ENCODE assay signal across 25 cellular contexts in genomic region chr14:79253576-79253975, GRCh38.
A peak's percentile ranks its signal among the peaks of the same experiment; 100 is the strongest.
DNase-seq lines count a peak whose midpoint lies in the region; ATAC-seq, FAIRE-seq and TF ChIP-seq lines count a peak whose summit lies in the region.
"Had no signal": no experiment of that assay in that cellular context is flagged by ENCODE, and none has a peak within 500 bp of the region (broad histone marks: within the 10 kb centered on the region; RNA-seq: fewer than 3 reads in every experiment).

No MANE protein-coding gene starts in this region.

- peaks cover 19% of the 10 kb centered on the region for H3K4me1 Mint-ChIP-seq in astrocyte (ENCODE audit: low read depth, unreplicated experiment)
- H3K4me1 Mint-ChIP-seq: B cell had no signal

- H3K9me2 ChIP-seq in OCI-LY7 (ENCODE audit: insufficient read depth, low read length), result no peaks in the 10 kb centered on the region

- H3K9me3 Mint-ChIP-seq in astrocyte (ENCODE audit: unreplicated experiment), result peaks cover 2% of the 10 kb centered on the region
- H3K9me3 Mint-ChIP-seq: CD8-positive, alpha-beta T cell had no signal

- H3K4me1 ChIP-seq in astrocyte (ENCODE audit: insufficient read depth, low read length), result peaks cover 11% of the 10 kb centered on the region
- H3K4me1 ChIP-seq in OCI-LY7 (ENCODE audit: insufficient read depth, low read length, poor library complexity, severe bottlenecking), result no peaks in the 10 kb centered on the region
- H3K4me1 ChIP-seq: A549, BLaER1 had no signal

- H3K4me3 ChIP-seq in astrocyte (ENCODE audit: insufficient read depth, low read depth, low read length), result no peak overlapping the region
- H3K4me3 ChIP-seq in OCI-LY7 (ENCODE audit: low read depth, low read length, poor library complexity, severe bottlenecking), result no peak overlapping the region
- H3K4me3 ChIP-seq: A549, BLaER1, GM12878, GM23248 had no signal

- H3K27ac Mint-ChIP-seq in astrocyte (ENCODE audit: unreplicated experiment), result peak overlapping the region; percentile 91
- H3K27ac Mint-ChIP-seq: B cell; CD4-positive, CD25-positive, alpha-beta regulatory T cell; CD8-positive, alpha-beta T cell had no signal

- H3K9ac ChIP-seq in astrocyte (ENCODE audit: low read length), result no peak overlapping the region
- H3K9ac ChIP-seq: BLaER1, GM23248 had no signal

- DNase-seq in EL, result peak; percentile 2
- no peak for DNase-seq in astrocyte (ENCODE audit: low read depth)
- DNase-seq in head of caudate nucleus, result peak in 31 of 42 donors; percentile 2 to 65 (median 30)
- DNase-seq in putamen (ENCODE audit: low spot score), result peak; percentile 39
- DNase-seq in AML-193 (lab: John Stamatoyannopoulos, UW), result no peak
- DNase-seq in OCI-LY7 (ENCODE audit: low spot score), result no peak
- no peak for DNase-seq in RWPE1 (ENCODE audit: low spot score)
- DNase-seq: 8988T; ACHN; Caco-2; CD4-positive, CD25-positive, alpha-beta regulatory T cell; CD8-positive, alpha-beta T cell; DMS153; DND-41; GDM1; H7 had no signal

- H3K9me3 ChIP-seq in astrocyte (ENCODE audit: insufficient read depth, low read depth, low read length), result no peaks in the 10 kb centered on the region
- no peaks in the 10 kb centered on the region for H3K9me3 ChIP-seq in OCI-LY7 (ENCODE audit: low read length)
- H3K9me3 ChIP-seq: A549, BLaER1, Caco-2 had no signal

- no peak overlapping the region for H3K27ac ChIP-seq in astrocyte (ENCODE audit: low read depth, low read length)
- no peak overlapping the region for H3K27ac ChIP-seq in OCI-LY7 (ENCODE audit: low read depth, low read length, poor library complexity, severe bottlenecking)
- H3K27ac ChIP-seq in RWPE1, result no peak overlapping the region
- H3K27ac ChIP-seq: A549, BLaER1, C4-2B, GM23248 had no signal

- H3K27me3 ChIP-seq in astrocyte (ENCODE audit: insufficient read depth, low read length), result no peaks in the 10 kb centered on the region
- H3K27me3 ChIP-seq: BLaER1 had no signal

- no peak for FAIRE-seq in astrocyte (lab: Jason Lieb, UNC)
- FAIRE-seq: A549, GM12878, GM19239, H1 had no signal

- no peaks in the 10 kb centered on the region for H3K27me3 Mint-ChIP-seq in astrocyte (ENCODE audit: low read depth, unreplicated experiment)
- H3K27me3 Mint-ChIP-seq: B cell; CD4-positive, CD25-positive, alpha-beta regulatory T cell had no signal

- ATAC-seq in HG03159 (IDR thresholded peaks at IDR 0.05; ENCODE audit: unreplicated experiment), result no peak
- ATAC-seq: A549; CD8-positive, alpha-beta T cell; GM12878 had no signal

- H3K79me2 ChIP-seq in astrocyte (ENCODE audit: insufficient read depth, low read length), result no peaks in the 10 kb centered on the region
- no peaks in the 10 kb centered on the region for H3K79me2 ChIP-seq in OCI-LY7 (ENCODE audit: insufficient read depth, low read depth, low read length)

- no peaks in the 10 kb centered on the region for H3K36me3 Mint-ChIP-seq in astrocyte (ENCODE audit: low read depth, unreplicated experiment)
- H3K36me3 Mint-ChIP-seq: CD4-positive, CD25-positive, alpha-beta regulatory T cell; CD8-positive, alpha-beta T cell had no signal

- TF ChIP-seq CTCF in astrocyte (IDR thresholded peaks at IDR 0.05; ENCODE audit: insufficient read depth, low read depth, low read length) (no peak), OCI-LY7 (conservative IDR thresholded peaks at IDR 0.05; ENCODE audit: low read length) (no peak), RWPE1 (conservative IDR thresholded peaks at IDR 0.05; ENCODE audit: low read depth) (no peak)

- intact Hi-C loops in head of caudate nucleus (cut with DNase I) (no loop called here), OCI-LY7 (cut with micrococcal nuclease; ENCODE audit: unreplicated experiment) (no loop called here)

- POLR2A ChIA-PET in OCI-LY7 (lab: Charles Lee), result interaction anchor here (0.5 kb wide), 1 partner anchor 13 kb away, joined by 3 read pairs; no protein-coding TSS in a partner anchor
- POLR2A ChIA-PET in RWPE1 (lab: Yijun Ruan, JAX; ENCODE audit: low non-redundant PET), result no interaction called here

- H3K36me3 ChIP-seq in astrocyte (ENCODE audit: insufficient read depth, low read length) (no peaks in the 10 kb centered on the region), OCI-LY7 (ENCODE audit: insufficient read depth, low read length) (no peaks in the 10 kb centered on the region)
- H3K36me3 ChIP-seq: BLaER1 had no signal

- peak overlapping the region; percentile 61 for H3K4me2 ChIP-seq in astrocyte (ENCODE audit: low read length)
- no peak overlapping the region for H3K4me2 ChIP-seq in OCI-LY7 (ENCODE audit: low read length)
- H3K4me2 ChIP-seq: A549, BLaER1 had no signal

- CTCF ChIA-PET in OCI-LY7 (lab: Charles Lee; ENCODE audit: unreplicated experiment) (no interaction called here), RWPE1 (lab: Yijun Ruan, JAX) (no interaction called here)

- no peaks in the 10 kb centered on the region for H4K20me1 ChIP-seq in astrocyte (ENCODE audit: insufficient read depth, low read length)
- H4K20me1 ChIP-seq in OCI-LY7 (ENCODE audit: insufficient read depth, low read length), result no peaks in the 10 kb centered on the region
- H4K20me1 ChIP-seq: BLaER1 had no signal

- H2AFZ ChIP-seq in astrocyte (ENCODE audit: low read depth, low read length), result no peak overlapping the region
- no peak overlapping the region for H2AFZ ChIP-seq in OCI-LY7 (ENCODE audit: low read length)
- H2AFZ ChIP-seq: GM23248 had no signal

- no TSS peak for BruUV-seq in OCI-LY7 (replicated peaks; lab: Mats Ljungman, UMichigan)

- no peak overlapping the region for H3K4me3 Mint-ChIP-seq in astrocyte (ENCODE audit: unreplicated experiment)
- H3K4me3 Mint-ChIP-seq: B cell; CD4-positive, CD25-positive, alpha-beta regulatory T cell; CD8-positive, alpha-beta T cell had no signal

Comparison
In these comparisons a context has a peak if more than half of its experiments do, and no peak if none do; other contexts are left out.
1. DNase-seq: peak in EL (single experiment), head of caudate nucleus (31 of 42) and putamen (single experiment); none in astrocyte (single experiment), AML-193 (0 of 2), OCI-LY7 (single experiment) and RWPE1 (single experiment).